Comparison of ENCODE assay signal across 9 cellular contexts in genomic region chr11:95088946-95089619, GRCh38. TPM values are rescaled to one million over a fixed set of nuclear protein-coding genes. Genes with fewer than 3 reads are reported as not detected.
DNase-seq lines count a peak whose midpoint lies in the region; ATAC-seq, FAIRE-seq and TF ChIP-seq lines count a peak whose summit lies in the region.
"Had no signal": no experiment of that assay in that cellular context is flagged by ENCODE, and none has a peak within 500 bp of the region (broad histone marks: within the 10 kb centered on the region; RNA-seq: fewer than 3 reads in every experiment).

No MANE protein-coding gene starts in this region.

- dilution Hi-C loops in endothelial cell of umbilical vein (cut with MboI; ENCODE audit: extremely low pct_ligation_motif_present, low sequenced_read_pairs) = no loop called here

- no peak for TF ChIP-seq POLR2A in endothelial cell of umbilical vein (IDR thresholded peaks at IDR 0.05; ENCODE audit: low read depth, low read length)

- no peaks in the 10 kb centered on the region for H3K9me3 Mint-ChIP-seq in naive thymus-derived CD4-positive, alpha-beta T cell

- H3K4me2 ChIP-seq in endothelial cell of umbilical vein (ENCODE audit: insufficient read depth, low read length) = peak overlapping the region; percentile 56

- H3K36me3 ChIP-seq in SJSA1 (no peaks in the 10 kb centered on the region), endothelial cell of umbilical vein (ENCODE audit: control insufficient read depth in 2 of 2, extremely low read depth in 1 of 2, insufficient read depth in 2 of 2, low read length in 2 of 2) (no peaks in the 10 kb centered on the region)
- H3K36me3 ChIP-seq in naive thymus-derived CD4-positive, alpha-beta T cell (ENCODE audit: control insufficient read depth in 2 of 3, insufficient read depth in 3 of 3, low read length in 3 of 3) = no peaks in the 10 kb centered on the region

- peak; percentile 58 for FAIRE-seq in endothelial cell of umbilical vein (lab: Jason Lieb, UNC)
- FAIRE-seq: endometrium had no signal

- no TSS peak for BruUV-seq in endothelial cell of umbilical vein (replicated peaks; lab: Mats Ljungman, UMichigan)

- peak overlapping the region; percentile 96 to 99 (median 98) for H3K27ac Mint-ChIP-seq in naive thymus-derived CD4-positive, alpha-beta T cell

- H3K9me3 ChIP-seq in SJSA1 (replicated peaks) = no peaks in the 10 kb centered on the region
- no peaks in the 10 kb centered on the region for H3K9me3 ChIP-seq in endothelial cell of umbilical vein (replicated peaks; ENCODE audit: control insufficient read depth, insufficient read depth, low read length)
- H3K9me3 ChIP-seq in naive thymus-derived CD4-positive, alpha-beta T cell (ENCODE audit: control insufficient read depth in 2 of 3, low read length in 3 of 3) = no peaks in the 10 kb centered on the region

- POLR2A ChIA-PET in endothelial cell of umbilical vein (lab: Charles Lee) = interaction anchor here (1.0 to 2.4 kb wide), 4 partner anchors 8 to 22 kb away, joined by 3 to 7 read pairs (median 4); partner anchors contain the start of gene SRSF8
- POLR2A ChIA-PET in naive thymus-derived CD4-positive, alpha-beta T cell (lab: Charles Lee) = interaction anchor here (0.7 to 7.6 kb wide), 14 partner anchors 9 to 1348 kb away, joined by 3 to 285 read pairs (median 6); partner anchors contain the start of genes C11orf54, CEP57, CWC15 and FAM76B

- H3K4me3 Mint-ChIP-seq in naive thymus-derived CD4-positive, alpha-beta T cell = peak overlapping the region; percentile 86 to 95 (median 92)

- CTCF ChIA-PET in endothelial cell of umbilical vein (lab: Charles Lee) = interaction anchor here (1.3 to 8.8 kb wide), 12 partner anchors 9 to 616 kb away, joined by 3 to 91 read pairs (median 12); partner anchors contain the start of gene SRSF8
- CTCF ChIA-PET in naive thymus-derived CD4-positive, alpha-beta T cell (lab: Charles Lee) = interaction anchor here (0.6 to 6.2 kb wide), 3 partner anchors 12 to 63 kb away, joined by 3 to 62 read pairs (median 10); partner anchors contain the start of gene SRSF8

- H3K27me3 Mint-ChIP-seq in naive thymus-derived CD4-positive, alpha-beta T cell = no peaks in the 10 kb centered on the region

- TF ChIP-seq CTCF in endothelial cell of umbilical vein (IDR thresholded peaks at IDR 0.05; ENCODE audit: extremely low read depth in 1 of 2, insufficient read depth in 1 of 2, low read depth in 1 of 2, low read length in 2 of 2) = no peak

- H3K27ac ChIP-seq in SJSA1 (no peak overlapping the region), endothelial cell of umbilical vein (ENCODE audit: insufficient read depth, low read depth, low read length) (peak overlapping the region; percentile 39)
- H3K27ac ChIP-seq in naive thymus-derived CD4-positive, alpha-beta T cell (ENCODE audit: low read depth, low read length) = peak overlapping the region; percentile 87

- H2AFZ ChIP-seq in endothelial cell of umbilical vein (ENCODE audit: low read depth, low read length) = peak overlapping the region; percentile 98

- H3K4me1 ChIP-seq in SJSA1 (replicated peaks) = no peaks in the 10 kb centered on the region
- H3K4me1 ChIP-seq in endothelial cell of umbilical vein (ENCODE audit: control insufficient read depth, extremely low read depth, insufficient read depth, low read length) = peaks cover 10% of the 10 kb centered on the region
- H3K4me1 ChIP-seq in naive thymus-derived CD4-positive, alpha-beta T cell (ENCODE audit: control insufficient read depth in 2 of 2, insufficient read depth in 2 of 2, low read length in 2 of 2) = peaks cover 16 to 31% of the 10 kb centered on the region in 2 donors

- DNase-seq in activated T-cell treated with anti-CD3 and anti-CD28 coated beads for 24 hours (ENCODE audit: low read depth) (peak; percentile 5), SJSA1 (ENCODE audit: low read depth in 1 of 2, low spot score in 2 of 2) (no peak), endothelial cell of umbilical vein (ENCODE audit: low read depth, low spot score) (no peak), COLO829 (ENCODE audit: low spot score) (no peak), OCI-M1 (lab: John Stamatoyannopoulos, UW) (no peak)
- DNase-seq in activated T-cell treated with anti-CD3 and anti-CD28 coated beads, Interleukin-2, amount 50 U/mL, for 1 hour = no peak
- peak in 2 of 9 donors; percentile 10 to 18 for DNase-seq in naive thymus-derived CD4-positive, alpha-beta T cell

- ATAC-seq in HG02973 (IDR thresholded peaks at IDR 0.05; ENCODE audit: unreplicated experiment) = peak; percentile 43
- ATAC-seq in naive thymus-derived CD4-positive, alpha-beta T cell = peak; percentile 70

- peak overlapping the region; percentile 52 for H3K4me3 ChIP-seq in SJSA1
- H3K4me3 ChIP-seq in endothelial cell of umbilical vein (replicated peaks in 1 of 3; ENCODE audit: insufficient read depth in 1 of 3, low read depth in 1 of 3, low read length in 3 of 3) = peak overlapping the region; percentile 31 to 81 (median 67)
- peak overlapping the region; percentile 79 for H3K4me3 ChIP-seq in naive thymus-derived CD4-positive, alpha-beta T cell (ENCODE audit: low read length)

- no peaks in the 10 kb centered on the region for H3K79me2 ChIP-seq in endothelial cell of umbilical vein (ENCODE audit: control insufficient read depth, insufficient read depth, low read length)

- intact Hi-C loops in endothelial cell of umbilical vein (cut with micrococcal nuclease) = loop anchor here (1.0 to 5.0 kb wide), 4 partner anchors 19 to 698 kb away; partner anchors contain the start of gene FAM76B
- intact Hi-C loops in naive thymus-derived CD4-positive, alpha-beta T cell (cut with micrococcal nuclease) = loop anchor here (1.0 to 2.0 kb wide), 16 partner anchors 11 to 1348 kb away; partner anchors contain the start of genes CWC15 (in 2 of the 2), KDM4D (in 2 of the 2), SESN3 (in 2 of the 2) and ANKRD49 (in 1 of the 2)

- peak overlapping the region; percentile 58 for H3K9ac ChIP-seq in endothelial cell of umbilical vein (replicated peaks; ENCODE audit: extremely low read depth, insufficient read depth, low read length)

- H3K27me3 ChIP-seq in SJSA1 (replicated peaks) (no peaks in the 10 kb centered on the region), endothelial cell of umbilical vein (ENCODE audit: control insufficient read depth in 2 of 2, insufficient read depth in 2 of 2, low read length in 2 of 2) (no peaks in the 10 kb centered on the region)
- no peaks in the 10 kb centered on the region for H3K27me3 ChIP-seq in naive thymus-derived CD4-positive, alpha-beta T cell (ENCODE audit: control insufficient read depth in 2 of 2, insufficient read depth in 2 of 2, low read length in 2 of 2)

- peaks cover 24 to 63% (median 48%) of the 10 kb centered on the region in 7 donors for H3K4me1 Mint-ChIP-seq in naive thymus-derived CD4-positive, alpha-beta T cell

- H3K36me3 Mint-ChIP-seq in naive thymus-derived CD4-positive, alpha-beta T cell = peaks cover 0 to 5% (median 0%) of the 10 kb centered on the region in 5 donors

- no peaks in the 10 kb centered on the region for H3K9me1 ChIP-seq in endothelial cell of umbilical vein (replicated peaks; ENCODE audit: control insufficient read depth, extremely low read depth, insufficient read depth, low read length)

- H4K20me1 ChIP-seq in endothelial cell of umbilical vein (replicated peaks; ENCODE audit: control insufficient read depth, extremely low read depth, insufficient read depth, low read length) = no peaks in the 10 kb centered on the region

TF ChIP-seq in endothelial cell of umbilical vein, 7 proteins besides CTCF, POLR2A, EP300 and RAD21:
- no peak for TF ChIP-seq FOS (IDR thresholded peaks at IDR 0.05; ENCODE audit: borderline replicate concordance, insufficient read depth, low read length)

RNA-seq across cellular contexts. Expression of gene ENDOD1, which starts 0.6 kb away (rescaled TPM):
- total RNA-seq in SJSA1 (2014; rRNA removed; shearing (Covaris generic)) = 4.1 and 4.3 TPM in 2 replicates
- total RNA-seq in endothelial cell of umbilical vein = 17.1 and 20.5 TPM in 2 replicates
- polyA plus RNA-seq in endothelial cell of umbilical vein = 10.2 and 10.5 TPM in 2 replicates
- 9.6 and 10.0 TPM in 2 replicates for polyA plus RNA-seq in endothelial cell of umbilical vein (2011; cell fraction: cytosol; rRNA removed)
- polyA plus RNA-seq in endothelial cell of umbilical vein (2011; cell fraction: nucleus; rRNA removed) = 4.3 and 5.7 TPM in 2 replicates
- 10.9 and 19.9 TPM in 2 replicates for polyA plus RNA-seq in endothelial cell of umbilical vein (2012)
- 23.2 and 25.4 TPM in 2 replicates for polyA minus RNA-seq in endothelial cell of umbilical vein
- 1.4 TPM for polyA minus RNA-seq in endothelial cell of umbilical vein (2011; cell fraction: cytosol; rRNA and poly(A)+ RNA removed)
- polyA minus RNA-seq in endothelial cell of umbilical vein (2011; cell fraction: nucleus; rRNA and poly(A)+ RNA removed) = 5.6 and 7.8 TPM in 2 replicates
- total RNA-seq in naive thymus-derived CD4-positive, alpha-beta T cell = 10 to 100 TPM in 1 of 5 experiments, 1 to 10 TPM in 4; 4.7 to 23.2 (median 8.6) TPM
- 1 to 10 TPM; 5.3 to 6.0 TPM for polyA plus RNA-seq in naive thymus-derived CD4-positive, alpha-beta T cell

RNA-seq across cellular contexts. Expression of gene SRSF8, which starts 22.4 kb away (rescaled TPM):
- 1.2 and 5.7 TPM in 2 replicates for total RNA-seq in SJSA1 (2014; rRNA removed; shearing (Covaris generic))
- 29.2 and 31.3 TPM in 2 replicates for total RNA-seq in endothelial cell of umbilical vein
- 19.5 and 21.9 TPM in 2 replicates for polyA plus RNA-seq in endothelial cell of umbilical vein
- 19.8 and 25.2 TPM in 2 replicates for polyA plus RNA-seq in endothelial cell of umbilical vein (2011; cell fraction: cytosol; rRNA removed)
- 12.4 and 14.1 TPM in 2 replicates for polyA plus RNA-seq in endothelial cell of umbilical vein (2011; cell fraction: nucleus; rRNA removed)
- 25.8 and 39.4 TPM in 2 replicates for polyA plus RNA-seq in endothelial cell of umbilical vein (2012)
- polyA minus RNA-seq in endothelial cell of umbilical vein = 14.6 and 21.8 TPM in 2 replicates
- 11.1 TPM for polyA minus RNA-seq in endothelial cell of umbilical vein (2011; cell fraction: cytosol; rRNA and poly(A)+ RNA removed)
- 7.4 and 9.9 TPM in 2 replicates for polyA minus RNA-seq in endothelial cell of umbilical vein (2011; cell fraction: nucleus; rRNA and poly(A)+ RNA removed)
- 100 to 1,000 TPM in 2 of 5 experiments, 10 to 100 TPM in 3; 42.3 to 112 (median 53.4) TPM for total RNA-seq in naive thymus-derived CD4-positive, alpha-beta T cell
- polyA plus RNA-seq in naive thymus-derived CD4-positive, alpha-beta T cell = 100 to 1,000 TPM in 1 of 2 donors, 10 to 100 TPM in 1; 86.2 to 116 TPM

RNA-seq across cellular contexts. Expression of gene KDM4F, which starts 39.9 kb away (rescaled TPM):
- total RNA-seq in SJSA1 (2014; rRNA removed; shearing (Covaris generic)) = not detected in 2 replicates
- total RNA-seq in endothelial cell of umbilical vein = not detected in 2 replicates
- polyA plus RNA-seq in endothelial cell of umbilical vein = not detected in 2 replicates
- not detected in 2 replicates for polyA plus RNA-seq in endothelial cell of umbilical vein (2011; cell fraction: cytosol; rRNA removed)
- not detected in 2 replicates for polyA plus RNA-seq in endothelial cell of umbilical vein (2011; cell fraction: nucleus; rRNA removed)
- not detected in 2 replicates for polyA plus RNA-seq in endothelial cell of umbilical vein (2012)
- not detected in 2 replicates for polyA minus RNA-seq in endothelial cell of umbilical vein
- polyA minus RNA-seq in endothelial cell of umbilical vein (2011; cell fraction: cytosol; rRNA and poly(A)+ RNA removed) = not detected
- not detected in 2 replicates for polyA minus RNA-seq in endothelial cell of umbilical vein (2011; cell fraction: nucleus; rRNA and poly(A)+ RNA removed)
- not detected for total RNA-seq in naive thymus-derived CD4-positive, alpha-beta T cell
- not detected for polyA plus RNA-seq in naive thymus-derived CD4-positive, alpha-beta T cell
